Comparison of ENCODE assay signal across 1 cellular context in genomic region chr12:50258167-50258551, GRCh38.
TF ChIP-seq lines count a peak whose summit lies in the region.

No MANE protein-coding gene starts in this region.

TF ChIP-seq in HepG2, 621 proteins besides CTCF, POLR2A, EP300 and RAD21 (continued from another document):
- TF ChIP-seq ZNF142 (CRISPR knock-in tag; IDR thresholded peaks at IDR 0.05) (no peak), ZNF646 (CRISPR knock-in tag; IDR thresholded peaks at IDR 0.05) (peak; percentile 35; the same call in 1 of the 2 replicates), REL (CRISPR knock-in tag; conservative IDR thresholded peaks at IDR 0.05) (no peak), ZBTB38 (CRISPR knock-in tag; IDR thresholded peaks at IDR 0.05) (no peak), ZNF687 (CRISPR knock-in tag; IDR thresholded peaks at IDR 0.05) (peak; percentile 21; the same call in 1 of the 2 replicates), SNAPC4 (CRISPR knock-in tag; IDR thresholded peaks at IDR 0.05) (no peak), CEBPG (CRISPR knock-in tag; IDR thresholded peaks at IDR 0.05) (0 out of 2 replicates have a peak, but pooled peaks have one; percentile 13), ZNF605 (CRISPR knock-in tag; IDR thresholded peaks at IDR 0.05) (no peak)
